6 cellular contexts compared by ENCODE assay signal in the genomic region with DNA sequence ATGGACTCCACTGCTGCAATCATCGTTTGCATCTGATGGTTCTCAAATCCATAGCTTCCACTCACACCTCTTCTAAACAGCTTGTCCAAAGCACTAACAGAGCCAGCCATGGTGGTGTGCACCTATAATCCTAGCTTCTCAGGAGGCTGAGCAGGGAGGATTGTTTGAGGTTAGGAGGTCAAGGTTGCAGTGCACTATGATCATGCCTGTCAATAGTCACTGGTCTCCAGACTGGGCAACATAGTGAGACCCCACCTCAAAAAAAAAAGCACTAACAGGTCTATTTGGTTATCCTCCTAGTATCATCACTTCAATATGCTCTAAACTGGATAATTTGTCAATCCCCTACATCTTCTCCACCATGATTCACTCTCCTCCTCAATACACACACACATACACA.
"Had no signal": no experiment of that assay in that cellular context is flagged by ENCODE, and none has a peak within 500 bp of the region (broad histone marks: within the 10 kb centered on the region; RNA-seq: fewer than 3 reads in every experiment).

No MANE protein-coding gene starts in this region.

- H3K4me3 ChIP-seq: GM23248 had no signal

- FAIRE-seq: H54 had no signal

- DNase-seq: GM23248, GOT3, H9, HCEC 1CT had no signal

- H3K27ac Mint-ChIP-seq: H9, IgD-negative memory B cell had no signal

- H3K27ac ChIP-seq: GM23248 had no signal

- H3K27me3 Mint-ChIP-seq: IgD-negative memory B cell had no signal

- H3K4me3 Mint-ChIP-seq: H9, IgD-negative memory B cell had no signal

- H3K9me3 Mint-ChIP-seq: H9, IgD-negative memory B cell had no signal

- H3K9ac ChIP-seq: GM23248 had no signal

- H2AFZ ChIP-seq: GM23248 had no signal
